9 cellular contexts compared by ENCODE assay signal in genomic region chr2:46364797-46365457, GRCh38.
DNase-seq lines count a peak whose midpoint lies in the region; ATAC-seq and TF ChIP-seq lines count a peak whose summit lies in the region.
"Had no signal": no experiment of that assay in that cellular context is flagged by ENCODE, and none has a peak within 500 bp of the region (broad histone marks: within the 10 kb centered on the region; RNA-seq: fewer than 3 reads in every experiment).

No MANE protein-coding gene starts in this region.

- peak; percentile 58 for TF ChIP-seq CTCF in LNCaP clone FGC (IDR thresholded peaks at IDR 0.05; ENCODE audit: control insufficient read depth, extremely low read depth, insufficient read depth)

- ATAC-seq in SK-N-SH treated with all-trans-retinoic acid at 6 μM for 48 hours (peak; percentile 74), GM21423 (IDR thresholded peaks at IDR 0.05; ENCODE audit: unreplicated experiment) (no peak)

- H3K4me1 Mint-ChIP-seq in activated T-cell treated with anti-CD3 and anti-CD28 coated beads, Interleukin-2, amount 50 U/mL, for 24 hours (ENCODE audit: low read depth), result peaks cover 31% of the 10 kb centered on the region

- no peaks in the 10 kb centered on the region for H3K9me3 Mint-ChIP-seq in activated T-cell treated with anti-CD3 and anti-CD28 coated beads, Interleukin-2, amount 50 U/mL, for 24 hours
- H3K9me3 Mint-ChIP-seq: central memory CD8-positive, alpha-beta T cell had no signal

- H3K4me3 ChIP-seq in LNCaP clone FGC (ENCODE audit: low read depth, low read length), result no peak overlapping the region

- H3K36me3 Mint-ChIP-seq in activated T-cell treated with anti-CD3 and anti-CD28 coated beads, Interleukin-2, amount 50 U/mL, for 24 hours (ENCODE audit: low read depth), result no peaks in the 10 kb centered on the region

- no peak overlapping the region for H3K27ac Mint-ChIP-seq in activated T-cell treated with anti-CD3 and anti-CD28 coated beads, Interleukin-2, amount 50 U/mL, for 24 hours

- no peak overlapping the region for H3K4me3 Mint-ChIP-seq in activated T-cell treated with anti-CD3 and anti-CD28 coated beads, Interleukin-2, amount 50 U/mL, for 24 hours
- H3K4me3 Mint-ChIP-seq: central memory CD8-positive, alpha-beta T cell had no signal

- H3K27me3 Mint-ChIP-seq in activated T-cell treated with anti-CD3 and anti-CD28 coated beads, Interleukin-2, amount 50 U/mL, for 24 hours, result no peaks in the 10 kb centered on the region
- H3K27me3 Mint-ChIP-seq: central memory CD8-positive, alpha-beta T cell had no signal

- DNase-seq in activated T-cell treated with anti-CD3 and anti-CD28 coated beads for 4 hours (peak; percentile 34), LNCaP clone FGC (ENCODE audit: low read depth) (no peak), epidermal melanocyte (ENCODE audit: insufficient read length, low spot score) (peak; percentile 48), myocyte (ENCODE audit: low read depth) (peak; percentile 70)
- no peak for DNase-seq in activated T-cell treated with anti-CD3 and anti-CD28 coated beads, Interleukin-2, amount 50 U/mL, for 24 hours
- DNase-seq in activated CD8-positive, alpha-beta memory T cell treated with anti-CD3 and anti-CD28 coated beads for 24 hours, result no peak

TF ChIP-seq in SK-N-SH treated with all-trans-retinoic acid at 6 μM for 48 hours, 23 proteins besides CTCF, POLR2A, EP300 and RAD21:
- no peak for TF ChIP-seq ZFP30 (CRISPR knock-in tag; IDR thresholded peaks at IDR 0.05)
- TF ChIP-seq TSHZ2 (CRISPR knock-in tag; IDR thresholded peaks at IDR 0.05), result peak; percentile 29; the same call in 1 of the 2 replicates
- TF ChIP-seq TCF4 (CRISPR knock-in tag; IDR thresholded peaks at IDR 0.05; ENCODE audit: borderline replicate concordance), result peak; percentile 89
- TF ChIP-seq CREB5 (CRISPR knock-in tag; IDR thresholded peaks at IDR 0.05; ENCODE audit: low read depth), result no peak
- no peak for TF ChIP-seq ZNF565 (CRISPR knock-in tag; conservative IDR thresholded peaks at IDR 0.05; ENCODE audit: low read depth)
TF ChIP-seq in SK-N-SH treated with all-trans-retinoic acid at 6 μM for 48 hours: peak in this region for 2.

Comparison
In these comparisons a context has a peak if more than half of its experiments do, and no peak if none do; other contexts are left out.
1. DNase-seq: peak in activated T-cell treated with anti-CD3 and anti-CD28 coated beads for 4 hours (single experiment), epidermal melanocyte (single experiment) and myocyte (single experiment); none in activated T-cell treated with anti-CD3 and anti-CD28 coated beads, Interleukin-2, amount 50 U/mL, for 24 hours (single experiment), LNCaP clone FGC (single experiment) and activated CD8-positive, alpha-beta memory T cell treated with anti-CD3 and anti-CD28 coated beads for 24 hours (single experiment).